In the genomic region with DNA sequence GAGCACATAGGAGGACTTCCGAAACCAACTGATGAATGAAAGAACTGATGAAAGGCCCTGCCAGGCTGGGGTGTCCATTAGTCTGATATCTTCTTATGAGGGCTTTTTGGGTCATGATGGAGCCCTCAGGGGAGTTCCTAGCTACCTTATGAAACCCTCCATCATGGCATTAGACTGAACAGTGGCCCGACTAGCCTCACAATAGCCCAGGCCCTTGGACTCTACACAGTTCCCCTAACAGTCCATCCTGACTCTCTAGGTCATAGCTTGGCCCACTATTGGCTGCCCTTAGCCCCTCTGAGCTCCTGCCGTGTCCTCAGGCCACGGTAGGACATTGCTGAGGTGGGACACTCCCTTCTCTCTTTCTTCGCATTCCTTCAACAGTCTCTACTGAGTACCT, we compare ENCODE assay signal across 3 cellular contexts.
"Had no signal": no experiment of that assay in that cellular context is flagged by ENCODE, and none has a peak within 500 bp of the region (broad histone marks: within the 10 kb centered on the region; RNA-seq: fewer than 3 reads in every experiment).

No MANE protein-coding gene starts in this region.

- H3K4me3 ChIP-seq: GM12878 had no signal

- ATAC-seq: GM12878 had no signal

- DNase-seq: GDM1, GF-D8 had no signal
